10 cellular contexts compared by ENCODE assay signal in the genomic region with DNA sequence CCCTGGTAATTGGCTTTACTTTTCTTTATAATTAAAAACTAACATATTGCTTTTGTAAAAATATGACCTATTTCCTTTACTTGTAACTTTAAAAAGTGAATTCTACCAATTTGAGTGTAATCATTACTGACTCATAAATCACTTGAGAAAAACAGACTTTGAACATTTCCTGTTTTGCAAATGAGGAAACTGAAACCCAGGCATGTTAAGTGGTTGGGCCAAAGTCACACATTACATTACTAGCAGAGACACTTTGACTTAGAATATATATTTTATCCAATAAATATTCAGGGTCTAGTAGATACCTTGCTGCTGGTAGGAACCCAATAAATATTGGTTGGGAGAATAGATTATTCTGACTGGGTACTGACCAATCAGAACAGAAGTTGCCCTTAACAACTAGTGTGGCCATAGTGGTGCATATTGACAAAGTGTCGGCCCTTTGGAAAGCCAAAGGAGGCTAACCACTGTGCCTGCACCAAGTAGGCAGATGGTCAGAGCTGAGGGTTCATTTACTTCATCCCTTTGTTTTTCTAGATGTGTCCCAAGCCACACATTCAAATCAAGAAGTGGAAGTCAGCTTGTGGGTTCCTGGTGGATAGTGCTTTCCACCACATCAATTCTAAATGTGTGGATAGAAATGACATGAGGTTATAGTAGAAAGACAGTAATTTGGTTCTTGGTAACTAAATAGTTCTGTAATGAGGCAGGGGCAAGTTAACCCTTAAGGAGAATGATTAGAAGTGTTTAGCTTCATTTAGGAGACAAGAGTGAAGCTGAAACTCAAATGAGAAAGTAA.
A peak's percentile ranks its signal among the peaks of the same experiment; 100 is the strongest.
DNase-seq lines count a peak whose midpoint lies in the region; ATAC-seq and TF ChIP-seq lines count a peak whose summit lies in the region.
"Had no signal": no experiment of that assay in that cellular context is flagged by ENCODE, and none has a peak within 500 bp of the region (broad histone marks: within the 10 kb centered on the region; RNA-seq: fewer than 3 reads in every experiment).

No MANE protein-coding gene starts in this region.

- CTCF ChIA-PET in activated B cell treated with CpG ODN at 0.5 μM for 24 hours (lab: Charles Lee): no interaction called here

- no peak for ATAC-seq in activated naive CD8-positive, alpha-beta T cell treated with anti-CD3 and anti-CD28 coated beads, Interleukin-2, amount 50 U/mL, for 24 hours
- ATAC-seq in HG03039 (IDR thresholded peaks at IDR 0.05; ENCODE audit: unreplicated experiment) (peak; percentile 79), activated B cell treated with CpG ODN at 0.5 μM for 24 hours (ENCODE audit: low read depth) (peak; percentile 25)

- no peak for TF ChIP-seq CTCF in activated B cell treated with CpG ODN at 0.5 μM for 24 hours (IDR thresholded peaks at IDR 0.05)

- peak overlapping the region; percentile 32 for H3K4me3 Mint-ChIP-seq in activated naive CD8-positive, alpha-beta T cell
- H3K4me3 Mint-ChIP-seq in activated naive CD8-positive, alpha-beta T cell treated with anti-CD3 and anti-CD28 coated beads, Interleukin-2, amount 50 U/mL, for 24 hours: no peak overlapping the region
- H3K4me3 Mint-ChIP-seq in activated B cell treated with CpG ODN at 0.5 μM for 24 hours: no peak overlapping the region

- peaks cover 35% of the 10 kb centered on the region for H3K4me1 Mint-ChIP-seq in activated naive CD8-positive, alpha-beta T cell (ENCODE audit: low read depth)
- H3K4me1 Mint-ChIP-seq in activated naive CD8-positive, alpha-beta T cell treated with anti-CD3 and anti-CD28 coated beads, Interleukin-2, amount 50 U/mL, for 24 hours: peaks cover 38% of the 10 kb centered on the region
- peaks cover 5% of the 10 kb centered on the region for H3K4me1 Mint-ChIP-seq in activated B cell treated with CpG ODN at 0.5 μM for 24 hours

- no peaks in the 10 kb centered on the region for H3K36me3 Mint-ChIP-seq in activated naive CD8-positive, alpha-beta T cell
- H3K36me3 Mint-ChIP-seq in activated naive CD8-positive, alpha-beta T cell treated with anti-CD3 and anti-CD28 coated beads, Interleukin-2, amount 50 U/mL, for 24 hours (ENCODE audit: low read depth): no peaks in the 10 kb centered on the region
- no peaks in the 10 kb centered on the region for H3K36me3 Mint-ChIP-seq in activated B cell treated with CpG ODN at 0.5 μM for 24 hours (ENCODE audit: low read depth)

- peak overlapping the region; percentile 46 for H3K27ac Mint-ChIP-seq in activated naive CD8-positive, alpha-beta T cell
- no peak overlapping the region for H3K27ac Mint-ChIP-seq in activated naive CD8-positive, alpha-beta T cell treated with anti-CD3 and anti-CD28 coated beads, Interleukin-2, amount 50 U/mL, for 24 hours
- no peak overlapping the region for H3K27ac Mint-ChIP-seq in activated B cell treated with CpG ODN at 0.5 μM for 24 hours

- H3K27me3 Mint-ChIP-seq in activated naive CD8-positive, alpha-beta T cell: no peaks in the 10 kb centered on the region
- H3K27me3 Mint-ChIP-seq in activated naive CD8-positive, alpha-beta T cell treated with anti-CD3 and anti-CD28 coated beads, Interleukin-2, amount 50 U/mL, for 24 hours: no peaks in the 10 kb centered on the region
- H3K27me3 Mint-ChIP-seq in activated B cell treated with CpG ODN at 0.5 μM for 24 hours: no peaks in the 10 kb centered on the region

- intact Hi-C loops in activated B cell treated with CpG ODN at 0.5 μM for 24 hours (cut with micrococcal nuclease): loop anchor here (10.0 kb wide), 1 partner anchor 1247 kb away; no protein-coding TSS in a partner anchor

- POLR2A ChIA-PET in activated B cell treated with CpG ODN at 0.5 μM for 24 hours (lab: Charles Lee): no interaction called here

- no peak for DNase-seq in activated naive CD8-positive, alpha-beta T cell treated with anti-CD3 and anti-CD28 coated beads, Interleukin-2, amount 50 U/mL, for 24 hours
- DNase-seq in activated B cell treated with CpG ODN at 0.5 μM for 24 hours (no peak), mucosa of gallbladder (ENCODE audit: low spot score) (no peak), HuH-7.5 (ENCODE audit: low spot score) (no peak), NCI-H2107 (lab: John Stamatoyannopoulos, UW) (no peak), UCSD-AML1 (lab: John Stamatoyannopoulos, UW; ENCODE audit: unreplicated experiment) (no peak)
- DNase-seq: C1 segment of cervical spinal cord, sigmoid colon had no signal

- no peaks in the 10 kb centered on the region for H3K9me3 Mint-ChIP-seq in activated naive CD8-positive, alpha-beta T cell (ENCODE audit: low read depth)
- H3K9me3 Mint-ChIP-seq in activated naive CD8-positive, alpha-beta T cell treated with anti-CD3 and anti-CD28 coated beads, Interleukin-2, amount 50 U/mL, for 24 hours: peaks cover 5% of the 10 kb centered on the region
- no peaks in the 10 kb centered on the region for H3K9me3 Mint-ChIP-seq in activated B cell treated with CpG ODN at 0.5 μM for 24 hours
